ENCODE assay signal across 28 cellular contexts in the genomic region with DNA sequence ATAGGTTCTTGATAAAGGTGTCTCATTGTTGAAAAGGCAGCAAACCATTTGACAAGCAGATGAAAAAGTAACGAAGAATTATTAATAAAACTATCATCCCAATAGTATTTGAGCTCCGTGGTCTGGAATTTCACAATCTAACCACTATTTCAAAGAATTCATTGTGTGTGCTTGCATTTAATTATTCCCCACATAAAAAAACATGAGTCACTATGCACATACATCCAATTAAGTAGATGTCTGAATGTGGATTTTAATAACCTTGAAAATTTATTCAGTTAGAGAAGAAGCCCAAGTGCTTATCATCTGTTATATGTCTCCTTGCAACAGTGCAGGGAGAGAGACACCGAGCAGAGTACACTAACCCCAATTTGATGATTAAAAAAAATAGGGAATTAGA.
DNase-seq lines count a peak whose midpoint lies in the region; ATAC-seq, FAIRE-seq and TF ChIP-seq lines count a peak whose summit lies in the region.
"Had no signal": no experiment of that assay in that cellular context is flagged by ENCODE, and none has a peak within 500 bp of the region (broad histone marks: within the 10 kb centered on the region; RNA-seq: fewer than 3 reads in every experiment).

No MANE protein-coding gene starts in this region.

- H3K27ac ChIP-seq in keratinocyte (ENCODE audit: control insufficient read depth, insufficient read depth, low read length), result no peak overlapping the region
- H3K27ac ChIP-seq: coronary artery, sigmoid colon, SJCRH30, thoracic aorta had no signal

- H3K9ac ChIP-seq in keratinocyte (ENCODE audit: control insufficient read depth, extremely low read depth, insufficient read depth, low read length), result no peak overlapping the region

- H3K36me3 ChIP-seq in bronchial epithelial cell (ENCODE audit: control insufficient read depth, insufficient read depth, low read length) (no peaks in the 10 kb centered on the region), keratinocyte (ENCODE audit: control insufficient read depth in 2 of 2, extremely low read depth in 1 of 2, insufficient read depth in 2 of 2, low read length in 2 of 2) (no peaks in the 10 kb centered on the region)
- H3K36me3 ChIP-seq: sigmoid colon, SJCRH30, thoracic aorta had no signal

- TF ChIP-seq CTCF in bronchial epithelial cell (IDR thresholded peaks at IDR 0.05; ENCODE audit: insufficient read depth, low read length, severe bottlenecking) (no peak), keratinocyte (optimal IDR thresholded peaks at IDR 0.05 in 1 of 3, IDR thresholded peaks at IDR 0.05 in 1 of 3, conservative IDR thresholded peaks at IDR 0.05 in 1 of 3; ENCODE audit: extremely low read depth in 1 of 3, insufficient read depth in 2 of 3, low read length in 3 of 3) (no peak)

- dilution Hi-C loops in keratinocyte (cut with MboI; ENCODE audit: extremely low pct_ligation_motif_present, low sequenced_read_pairs), result no loop called here

- H2AFZ ChIP-seq in keratinocyte (ENCODE audit: control insufficient read depth, low read length), result no peak overlapping the region

- H3K4me1 ChIP-seq in keratinocyte (ENCODE audit: control insufficient read depth, extremely low read depth, insufficient read depth, low read length), result no peaks in the 10 kb centered on the region
- H3K4me1 ChIP-seq: sigmoid colon, SJCRH30 had no signal

- no peaks in the 10 kb centered on the region for H3K79me2 ChIP-seq in keratinocyte (ENCODE audit: control insufficient read depth, insufficient read depth, low read length)

- no peaks in the 10 kb centered on the region for H3K27me3 ChIP-seq in bronchial epithelial cell (ENCODE audit: control insufficient read depth, insufficient read depth, low read length)
- H3K27me3 ChIP-seq in keratinocyte (ENCODE audit: control insufficient read depth, extremely low read depth, insufficient read depth, low read length), result no peaks in the 10 kb centered on the region
- H3K27me3 ChIP-seq: sigmoid colon had no signal

- no peaks in the 10 kb centered on the region for H4K20me1 ChIP-seq in keratinocyte (ENCODE audit: control insufficient read depth, extremely low read depth, insufficient read depth, low read length)

- H3K4me3 ChIP-seq in bronchial epithelial cell (ENCODE audit: low read depth, low read length) (no peak overlapping the region), keratinocyte (ENCODE audit: control insufficient read depth in 2 of 3, extremely low read depth in 1 of 3, insufficient read depth in 2 of 3, low read depth in 1 of 3, low read length in 3 of 3) (no peak overlapping the region)
- H3K4me3 ChIP-seq: coronary artery, sigmoid colon, SJCRH30, thoracic aorta had no signal

- H3K4me2 ChIP-seq in keratinocyte (ENCODE audit: control insufficient read depth, extremely low read depth, insufficient read depth, low read depth, low read length), result no peak overlapping the region

- no peak for FAIRE-seq in bronchial epithelial cell (lab: Jason Lieb, UNC)
- FAIRE-seq in keratinocyte (lab: Jason Lieb, UNC), result no peak
- FAIRE-seq: H1, islet of Langerhans, urothelium cell line had no signal

- H3K9me1 ChIP-seq in keratinocyte (ENCODE audit: control insufficient read depth, extremely low read depth, insufficient read depth, low read length), result no peaks in the 10 kb centered on the region

- H3K9me3 ChIP-seq in keratinocyte (ENCODE audit: control insufficient read depth, low read depth, low read length), result no peaks in the 10 kb centered on the region
- H3K9me3 ChIP-seq: sigmoid colon, SJCRH30, thoracic aorta had no signal

- ATAC-seq in GM21390 (IDR thresholded peaks at IDR 0.05; ENCODE audit: unreplicated experiment), result no peak
- no peak for ATAC-seq in stimulated activated naive CD8-positive, alpha-beta T cell treated with anti-CD3 and anti-CD28 coated beads, Interleukin-15, Interleukin-2, amounts not matched to agents 100 U/mL and 50 U/mL, for 24 hours
- ATAC-seq: naive thymus-derived CD4-positive, alpha-beta T cell had no signal

- peak; percentile 38 for DNase-seq in COLO829 (ENCODE audit: low spot score)
- DNase-seq in M059J (ENCODE audit: low read depth), result peak; percentile 49
- peak; percentile 29 for DNase-seq in bronchial epithelial cell (ENCODE audit: low read depth)
- DNase-seq in keratinocyte (ENCODE audit: low read depth, low spot score), result peak; percentile 25
- no peak for DNase-seq in islet precursor cell
- DNase-seq in stimulated activated naive CD8-positive, alpha-beta T cell treated with anti-CD3 and anti-CD28 coated beads, Interleukin-15, Interleukin-2, amounts not matched to agents 100 U/mL and 50 U/mL, for 24 hours, result no peak
- DNase-seq in NCI-H1694 (lab: John Stamatoyannopoulos, UW), result no peak
- DNase-seq: activated CD4-positive, alpha-beta T cell treated with anti-CD3 and anti-CD28 coated beads, Interleukin-2, amount 50 U/mL, for 4 hours; activated CD4-positive, CD25-positive, alpha-beta regulatory T cell; activated naive CD4-positive, alpha-beta T cell treated with Interleukin-2 at 50 U/mL for 16 hours; CD4-positive, alpha-beta memory T cell; effector memory CD4-positive, alpha-beta T cell; erythroblast; Kasumi-1; midbrain; naive thymus-derived CD4-positive, alpha-beta T cell; NCI-H187; NCI-H524; sigmoid colon; SJCRH30; stimulated activated naive CD4-positive, alpha-beta T cell; T-helper 1 cell had no signal

Comparison
In these comparisons a context has a peak if more than half of its experiments do, and no peak if none do; other contexts are left out.
1. DNase-seq: peak in COLO829 (single experiment), M059J (single experiment), bronchial epithelial cell (single experiment) and keratinocyte (single experiment); none in islet precursor cell (single experiment), stimulated activated naive CD8-positive, alpha-beta T cell treated with anti-CD3 and anti-CD28 coated beads, Interleukin-15, Interleukin-2, amounts not matched to agents 100 U/mL and 50 U/mL, for 24 hours (single experiment) and NCI-H1694 (single experiment).